In genomic region chr15:53843869-53844569, GRCh38 we compare ENCODE assay signal across 1 cellular context.
A peak's percentile ranks its signal among the peaks of the same experiment; 100 is the strongest.
TF ChIP-seq lines count a peak whose summit lies in the region.

No MANE protein-coding gene starts in this region.

TF ChIP-seq in HepG2, 621 proteins besides CTCF, POLR2A, EP300 and RAD21 (continued from another document and continues in another):
- TF ChIP-seq AKNA (CRISPR knock-in tag; IDR thresholded peaks at IDR 0.05; ENCODE audit: borderline replicate concordance) (no peak), CBFB (CRISPR knock-in tag; IDR thresholded peaks at IDR 0.05) (no peak), ZBTB40 (IDR thresholded peaks at IDR 0.05) (no peak), ZBTB40 (CRISPR knock-in tag; IDR thresholded peaks at IDR 0.05) (no peak; the same call in 1 of the 2 replicates), DPF2 (CRISPR knock-in tag; IDR thresholded peaks at IDR 0.05; ENCODE audit: borderline replicate concordance, low read depth) (peak; percentile 62; the same call in 1 of the 2 replicates), ZNF720 (CRISPR knock-in tag; IDR thresholded peaks at IDR 0.05) (no peak), STAG1 (CRISPR knock-in tag; IDR thresholded peaks at IDR 0.05) (peak; percentile 23; the same call in 1 of the 2 replicates), ZNF383 (CRISPR knock-in tag; IDR thresholded peaks at IDR 0.05; ENCODE audit: borderline replicate concordance) (no peak), ZNF33B (CRISPR knock-in tag; IDR thresholded peaks at IDR 0.05) (no peak), SMARCC2 (IDR thresholded peaks at IDR 0.05) (no peak), KDM5B (CRISPR knock-in tag; IDR thresholded peaks at IDR 0.05; ENCODE audit: borderline replicate concordance) (no peak), ZSCAN30 (CRISPR knock-in tag; IDR thresholded peaks at IDR 0.05) (no peak), USF2 (IDR thresholded peaks at IDR 0.05; ENCODE audit: low read depth, low read length) (no peak), USF2 (CRISPR knock-in tag; IDR thresholded peaks at IDR 0.05; ENCODE audit: borderline replicate concordance) (no peak), ATF3 (CRISPR knock-in tag; IDR thresholded peaks at IDR 0.05) (no peak; the same call in 1 of the 2 replicates)
- TF ChIP-seq, protein P1, sequence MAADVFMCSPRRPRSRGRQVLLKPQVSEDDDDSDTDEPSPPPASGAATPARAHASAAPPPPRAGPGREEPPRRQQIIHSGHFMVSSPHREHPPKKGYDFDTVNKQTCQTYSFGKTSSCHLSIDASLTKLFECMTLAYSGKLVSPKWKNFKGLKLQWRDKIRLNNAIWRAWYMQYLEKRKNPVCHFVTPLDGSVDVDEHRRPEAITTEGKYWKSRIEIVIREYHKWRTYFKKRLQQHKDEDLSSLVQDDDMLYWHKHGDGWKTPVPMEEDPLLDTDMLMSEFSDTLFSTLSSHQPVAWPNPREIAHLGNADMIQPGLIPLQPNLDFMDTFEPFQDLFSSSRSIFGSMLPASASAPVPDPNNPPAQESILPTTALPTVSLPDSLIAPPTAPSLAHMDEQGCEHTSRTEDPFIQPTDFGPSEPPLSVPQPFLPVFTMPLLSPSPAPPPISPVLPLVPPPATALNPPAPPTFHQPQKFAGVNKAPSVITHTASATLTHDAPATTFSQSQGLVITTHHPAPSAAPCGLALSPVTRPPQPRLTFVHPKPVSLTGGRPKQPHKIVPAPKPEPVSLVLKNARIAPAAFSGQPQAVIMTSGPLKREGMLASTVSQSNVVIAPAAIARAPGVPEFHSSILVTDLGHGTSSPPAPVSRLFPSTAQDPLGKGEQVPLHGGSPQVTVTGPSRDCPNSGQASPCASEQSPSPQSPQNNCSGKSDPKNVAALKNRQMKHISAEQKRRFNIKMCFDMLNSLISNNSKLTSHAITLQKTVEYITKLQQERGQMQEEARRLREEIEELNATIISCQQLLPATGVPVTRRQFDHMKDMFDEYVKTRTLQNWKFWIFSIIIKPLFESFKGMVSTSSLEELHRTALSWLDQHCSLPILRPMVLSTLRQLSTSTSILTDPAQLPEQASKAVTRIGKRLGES (CRISPR knock-in tag; IDR thresholded peaks at IDR 0.05; ENCODE audit: borderline replicate concordance): no peak
- TF ChIP-seq, protein P2, sequence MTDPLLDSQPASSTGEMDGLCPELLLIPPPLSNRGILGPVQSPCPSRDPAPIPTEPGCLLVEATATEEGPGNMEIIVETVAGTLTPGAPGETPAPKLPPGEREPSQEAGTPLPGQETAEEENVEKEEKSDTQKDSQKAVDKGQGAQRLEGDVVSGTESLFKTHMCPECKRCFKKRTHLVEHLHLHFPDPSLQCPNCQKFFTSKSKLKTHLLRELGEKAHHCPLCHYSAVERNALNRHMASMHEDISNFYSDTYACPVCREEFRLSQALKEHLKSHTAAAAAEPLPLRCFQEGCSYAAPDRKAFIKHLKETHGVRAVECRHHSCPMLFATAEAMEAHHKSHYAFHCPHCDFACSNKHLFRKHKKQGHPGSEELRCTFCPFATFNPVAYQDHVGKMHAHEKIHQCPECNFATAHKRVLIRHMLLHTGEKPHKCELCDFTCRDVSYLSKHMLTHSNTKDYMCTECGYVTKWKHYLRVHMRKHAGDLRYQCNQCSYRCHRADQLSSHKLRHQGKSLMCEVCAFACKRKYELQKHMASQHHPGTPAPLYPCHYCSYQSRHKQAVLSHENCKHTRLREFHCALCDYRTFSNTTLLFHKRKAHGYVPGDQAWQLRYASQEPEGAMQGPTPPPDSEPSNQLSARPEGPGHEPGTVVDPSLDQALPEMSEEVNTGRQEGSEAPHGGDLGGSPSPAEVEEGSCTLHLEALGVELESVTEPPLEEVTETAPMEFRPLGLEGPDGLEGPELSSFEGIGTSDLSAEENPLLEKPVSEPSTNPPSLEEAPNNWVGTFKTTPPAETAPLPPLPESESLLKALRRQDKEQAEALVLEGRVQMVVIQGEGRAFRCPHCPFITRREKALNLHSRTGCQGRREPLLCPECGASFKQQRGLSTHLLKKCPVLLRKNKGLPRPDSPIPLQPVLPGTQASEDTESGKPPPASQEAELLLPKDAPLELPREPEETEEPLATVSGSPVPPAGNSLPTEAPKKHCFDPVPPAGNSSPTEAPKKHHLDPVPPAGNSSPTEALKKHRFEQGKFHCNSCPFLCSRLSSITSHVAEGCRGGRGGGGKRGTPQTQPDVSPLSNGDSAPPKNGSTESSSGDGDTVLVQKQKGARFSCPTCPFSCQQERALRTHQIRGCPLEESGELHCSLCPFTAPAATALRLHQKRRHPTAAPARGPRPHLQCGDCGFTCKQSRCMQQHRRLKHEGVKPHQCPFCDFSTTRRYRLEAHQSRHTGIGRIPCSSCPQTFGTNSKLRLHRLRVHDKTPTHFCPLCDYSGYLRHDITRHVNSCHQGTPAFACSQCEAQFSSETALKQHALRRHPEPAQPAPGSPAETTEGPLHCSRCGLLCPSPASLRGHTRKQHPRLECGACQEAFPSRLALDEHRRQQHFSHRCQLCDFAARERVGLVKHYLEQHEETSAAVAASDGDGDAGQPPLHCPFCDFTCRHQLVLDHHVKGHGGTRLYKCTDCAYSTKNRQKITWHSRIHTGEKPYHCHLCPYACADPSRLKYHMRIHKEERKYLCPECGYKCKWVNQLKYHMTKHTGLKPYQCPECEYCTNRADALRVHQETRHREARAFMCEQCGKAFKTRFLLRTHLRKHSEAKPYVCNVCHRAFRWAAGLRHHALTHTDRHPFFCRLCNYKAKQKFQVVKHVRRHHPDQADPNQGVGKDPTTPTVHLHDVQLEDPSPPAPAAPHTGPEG (CRISPR knock-in tag; IDR thresholded peaks at IDR 0.05): no peak
- TF ChIP-seq, protein P3, sequence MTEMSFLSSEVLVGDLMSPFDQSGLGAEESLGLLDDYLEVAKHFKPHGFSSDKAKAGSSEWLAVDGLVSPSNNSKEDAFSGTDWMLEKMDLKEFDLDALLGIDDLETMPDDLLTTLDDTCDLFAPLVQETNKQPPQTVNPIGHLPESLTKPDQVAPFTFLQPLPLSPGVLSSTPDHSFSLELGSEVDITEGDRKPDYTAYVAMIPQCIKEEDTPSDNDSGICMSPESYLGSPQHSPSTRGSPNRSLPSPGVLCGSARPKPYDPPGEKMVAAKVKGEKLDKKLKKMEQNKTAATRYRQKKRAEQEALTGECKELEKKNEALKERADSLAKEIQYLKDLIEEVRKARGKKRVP (CRISPR knock-in tag; IDR thresholded peaks at IDR 0.05): peak in 1 of 2 experiments; percentile 87; a peak in 2 of 4 replicates
- TF ChIP-seq, protein P4, sequence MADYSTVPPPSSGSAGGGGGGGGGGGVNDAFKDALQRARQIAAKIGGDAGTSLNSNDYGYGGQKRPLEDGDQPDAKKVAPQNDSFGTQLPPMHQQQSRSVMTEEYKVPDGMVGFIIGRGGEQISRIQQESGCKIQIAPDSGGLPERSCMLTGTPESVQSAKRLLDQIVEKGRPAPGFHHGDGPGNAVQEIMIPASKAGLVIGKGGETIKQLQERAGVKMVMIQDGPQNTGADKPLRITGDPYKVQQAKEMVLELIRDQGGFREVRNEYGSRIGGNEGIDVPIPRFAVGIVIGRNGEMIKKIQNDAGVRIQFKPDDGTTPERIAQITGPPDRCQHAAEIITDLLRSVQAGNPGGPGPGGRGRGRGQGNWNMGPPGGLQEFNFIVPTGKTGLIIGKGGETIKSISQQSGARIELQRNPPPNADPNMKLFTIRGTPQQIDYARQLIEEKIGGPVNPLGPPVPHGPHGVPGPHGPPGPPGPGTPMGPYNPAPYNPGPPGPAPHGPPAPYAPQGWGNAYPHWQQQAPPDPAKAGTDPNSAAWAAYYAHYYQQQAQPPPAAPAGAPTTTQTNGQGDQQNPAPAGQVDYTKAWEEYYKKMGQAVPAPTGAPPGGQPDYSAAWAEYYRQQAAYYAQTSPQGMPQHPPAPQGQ (CRISPR knock-in tag; IDR thresholded peaks at IDR 0.05; ENCODE audit: borderline replicate concordance): no peak
